ENCODE assay signal across 8 cellular contexts in genomic region chr4:185597532-185598188, GRCh38.
DNase-seq lines count a peak whose midpoint lies in the region; ATAC-seq and TF ChIP-seq lines count a peak whose summit lies in the region.

No MANE protein-coding gene starts in this region.

- peaks cover 13% of the 10 kb centered on the region for H3K4me1 ChIP-seq in OCI-LY7 (ENCODE audit: insufficient read depth, low read length, poor library complexity, severe bottlenecking)
- no peaks in the 10 kb centered on the region for H3K4me1 ChIP-seq in fibroblast of lung (ENCODE audit: control insufficient read depth, extremely low read depth, insufficient read depth, low read length)

- H3K79me2 ChIP-seq in OCI-LY7 (ENCODE audit: insufficient read depth, low read depth, low read length) (no peaks in the 10 kb centered on the region), fibroblast of lung (ENCODE audit: control insufficient read depth, insufficient read depth, low read length) (no peaks in the 10 kb centered on the region)

- no peak overlapping the region for H3K27ac Mint-ChIP-seq in nephron progenitor cell
- H3K27ac Mint-ChIP-seq in stimulated activated naive CD8-positive, alpha-beta T cell treated with anti-CD3 and anti-CD28 coated beads, Interleukin-15, amount 100 ng/mL, for 72 hours = no peak overlapping the region

- no peak overlapping the region for H3K4me3 ChIP-seq in HL-60 (replicated peaks; ENCODE audit: insufficient read depth, low read length)
- no peak overlapping the region for H3K4me3 ChIP-seq in OCI-LY7 (ENCODE audit: low read depth, low read length, poor library complexity, severe bottlenecking)
- no peak overlapping the region for H3K4me3 ChIP-seq in fibroblast of lung (replicated peaks in 1 of 4; ENCODE audit: control extremely low read depth in 1 of 4, insufficient read depth in 1 of 4, low read depth in 3 of 4, low read length in 4 of 4)

- no peaks in the 10 kb centered on the region for H3K9me3 Mint-ChIP-seq in activated T-cell treated with anti-CD3 and anti-CD28 coated beads, Interleukin-2, amount 50 U/mL, for 4 hours
- no peaks in the 10 kb centered on the region for H3K9me3 Mint-ChIP-seq in nephron progenitor cell
- H3K9me3 Mint-ChIP-seq in stimulated activated naive CD8-positive, alpha-beta T cell treated with anti-CD3 and anti-CD28 coated beads, Interleukin-15, amount 100 ng/mL, for 72 hours = no peaks in the 10 kb centered on the region

- H3K9me3 ChIP-seq in OCI-LY7 (ENCODE audit: low read length) (no peaks in the 10 kb centered on the region), fibroblast of lung (ENCODE audit: control insufficient read depth, insufficient read depth, low read depth, low read length) (no peaks in the 10 kb centered on the region)

- no peaks in the 10 kb centered on the region for H3K36me3 Mint-ChIP-seq in activated T-cell treated with anti-CD3 and anti-CD28 coated beads, Interleukin-2, amount 50 U/mL, for 4 hours (ENCODE audit: insufficient read depth)
- no peaks in the 10 kb centered on the region for H3K36me3 Mint-ChIP-seq in nephron progenitor cell (ENCODE audit: low read depth)

- H3K9ac ChIP-seq in fibroblast of lung (ENCODE audit: insufficient read depth, low read length) = no peak overlapping the region

- no peak overlapping the region for H3K4me3 Mint-ChIP-seq in activated T-cell treated with anti-CD3 and anti-CD28 coated beads, Interleukin-2, amount 50 U/mL, for 4 hours
- no peak overlapping the region for H3K4me3 Mint-ChIP-seq in nephron progenitor cell
- H3K4me3 Mint-ChIP-seq in stimulated activated naive CD8-positive, alpha-beta T cell treated with anti-CD3 and anti-CD28 coated beads, Interleukin-15, amount 100 ng/mL, for 72 hours = no peak overlapping the region

- H3K27me3 ChIP-seq in HL-60 (ENCODE audit: insufficient read depth, poor library complexity, severe bottlenecking) = peaks cover 8% of the 10 kb centered on the region
- no peaks in the 10 kb centered on the region for H3K27me3 ChIP-seq in fibroblast of lung (ENCODE audit: control insufficient read depth, insufficient read depth, low read length)

- peak in 1 of 2 donors; percentile 40 for ATAC-seq in activated T-cell treated with anti-CD3 and anti-CD28 coated beads, Interleukin-2, amount 50 U/mL, for 4 hours
- peak; percentile 61 for ATAC-seq in stimulated activated naive CD8-positive, alpha-beta T cell treated with anti-CD3 and anti-CD28 coated beads, Interleukin-15, amount 100 ng/mL, for 72 hours

- DNase-seq in AG20443 (ENCODE audit: low spot score) = peak; percentile 81
- peak; percentile 44 for DNase-seq in GM19238 (ENCODE audit: insufficient read length, low spot score)
- peak; percentile 23 to 69 for DNase-seq in HL-60 (ENCODE audit: low read depth in 1 of 2, low spot score in 1 of 2)
- DNase-seq in OCI-LY7 (ENCODE audit: low spot score) = peak; percentile 78
- peak; percentile 64 for DNase-seq in activated T-cell treated with anti-CD3 and anti-CD28 coated beads, Interleukin-2, amount 50 U/mL, for 4 hours
- DNase-seq in fibroblast of lung (ENCODE audit: low read depth in 2 of 2) = peak; percentile 64 to 87
- DNase-seq in nephron progenitor cell = peak; percentile 79
- DNase-seq in stimulated activated naive CD8-positive, alpha-beta T cell treated with anti-CD3 and anti-CD28 coated beads, Interleukin-15, amount 100 ng/mL, for 72 hours = peak; percentile 54 to 68

- H3K36me3 ChIP-seq in OCI-LY7 (ENCODE audit: insufficient read depth, low read length) (no peaks in the 10 kb centered on the region), fibroblast of lung (ENCODE audit: control insufficient read depth, insufficient read depth, low read length) (no peaks in the 10 kb centered on the region)

- CTCF ChIA-PET in OCI-LY7 (lab: Charles Lee; ENCODE audit: unreplicated experiment) = interaction anchor here (1.1 to 1.6 kb wide), 2 partner anchors 21 to 292 kb away, joined by 3 read pairs; no protein-coding TSS in a partner anchor

- intact Hi-C loops in OCI-LY7 (cut with micrococcal nuclease; ENCODE audit: unreplicated experiment) = loop anchor here (1.0 to 5.0 kb wide), 5 partner anchors 126 to 559 kb away; partner anchors contain the start of genes CCDC110, SLC25A4 and UFSP2

- no peak overlapping the region for H3K4me2 ChIP-seq in OCI-LY7 (ENCODE audit: low read length)
- H3K4me2 ChIP-seq in fibroblast of lung (ENCODE audit: extremely low read depth, insufficient read depth, low read length) = peak overlapping the region; percentile 28

- H3K9me2 ChIP-seq in OCI-LY7 (ENCODE audit: insufficient read depth, low read length) = no peaks in the 10 kb centered on the region

- H4K20me1 ChIP-seq in OCI-LY7 (ENCODE audit: insufficient read depth, low read length) (no peaks in the 10 kb centered on the region), fibroblast of lung (ENCODE audit: control insufficient read depth, extremely low read depth, insufficient read depth, low read length) (no peaks in the 10 kb centered on the region)

- peak; percentile 99 for TF ChIP-seq CTCF in HL-60 (IDR thresholded peaks at IDR 0.05; ENCODE audit: insufficient read depth, low read length)
- peak; percentile 100 for TF ChIP-seq CTCF in OCI-LY7 (conservative IDR thresholded peaks at IDR 0.05; ENCODE audit: low read length)
- peak; percentile 100 for TF ChIP-seq CTCF in fibroblast of lung (conservative IDR thresholded peaks at IDR 0.05 in 1 of 2, IDR thresholded peaks at IDR 0.05 in 1 of 2; ENCODE audit: low read depth in 1 of 2, low read length in 2 of 2)
- TF ChIP-seq CTCF in nephron progenitor cell (IDR thresholded peaks at IDR 0.05) = peak; percentile 99

- POLR2A ChIA-PET in OCI-LY7 (lab: Charles Lee) = interaction anchor here (0.6 to 5.3 kb wide), 15 partner anchors 8 to 405 kb away, joined by 3 to 44 read pairs (median 4); partner anchors contain the start of gene CCDC110

- no TSS peak for BruUV-seq in OCI-LY7 (replicated peaks; lab: Mats Ljungman, UMichigan)

- peaks cover 32% of the 10 kb centered on the region for H3K27me3 Mint-ChIP-seq in activated T-cell treated with anti-CD3 and anti-CD28 coated beads, Interleukin-2, amount 50 U/mL, for 4 hours (ENCODE audit: low read depth)
- peaks cover 26% of the 10 kb centered on the region for H3K27me3 Mint-ChIP-seq in nephron progenitor cell (ENCODE audit: low read depth, poor library complexity)
- peaks cover 45% of the 10 kb centered on the region for H3K27me3 Mint-ChIP-seq in stimulated activated naive CD8-positive, alpha-beta T cell treated with anti-CD3 and anti-CD28 coated beads, Interleukin-15, amount 100 ng/mL, for 72 hours

- no peak overlapping the region for H2AFZ ChIP-seq in OCI-LY7 (ENCODE audit: low read length)
- H2AFZ ChIP-seq in fibroblast of lung (ENCODE audit: low read length) = no peak overlapping the region

- no peaks in the 10 kb centered on the region for H3K4me1 Mint-ChIP-seq in activated T-cell treated with anti-CD3 and anti-CD28 coated beads, Interleukin-2, amount 50 U/mL, for 4 hours (ENCODE audit: low read depth)
- H3K4me1 Mint-ChIP-seq in nephron progenitor cell = peaks cover 18% of the 10 kb centered on the region
- H3K4me1 Mint-ChIP-seq in stimulated activated naive CD8-positive, alpha-beta T cell treated with anti-CD3 and anti-CD28 coated beads, Interleukin-15, amount 100 ng/mL, for 72 hours = no peaks in the 10 kb centered on the region

- no peak overlapping the region for H3K27ac ChIP-seq in HL-60 (replicated peaks)
- no peak overlapping the region for H3K27ac ChIP-seq in OCI-LY7 (ENCODE audit: low read depth, low read length, poor library complexity, severe bottlenecking)
- no peak overlapping the region for H3K27ac ChIP-seq in fibroblast of lung (ENCODE audit: insufficient read depth, low read length)
